10 cellular contexts compared by ENCODE assay signal in the genomic region with DNA sequence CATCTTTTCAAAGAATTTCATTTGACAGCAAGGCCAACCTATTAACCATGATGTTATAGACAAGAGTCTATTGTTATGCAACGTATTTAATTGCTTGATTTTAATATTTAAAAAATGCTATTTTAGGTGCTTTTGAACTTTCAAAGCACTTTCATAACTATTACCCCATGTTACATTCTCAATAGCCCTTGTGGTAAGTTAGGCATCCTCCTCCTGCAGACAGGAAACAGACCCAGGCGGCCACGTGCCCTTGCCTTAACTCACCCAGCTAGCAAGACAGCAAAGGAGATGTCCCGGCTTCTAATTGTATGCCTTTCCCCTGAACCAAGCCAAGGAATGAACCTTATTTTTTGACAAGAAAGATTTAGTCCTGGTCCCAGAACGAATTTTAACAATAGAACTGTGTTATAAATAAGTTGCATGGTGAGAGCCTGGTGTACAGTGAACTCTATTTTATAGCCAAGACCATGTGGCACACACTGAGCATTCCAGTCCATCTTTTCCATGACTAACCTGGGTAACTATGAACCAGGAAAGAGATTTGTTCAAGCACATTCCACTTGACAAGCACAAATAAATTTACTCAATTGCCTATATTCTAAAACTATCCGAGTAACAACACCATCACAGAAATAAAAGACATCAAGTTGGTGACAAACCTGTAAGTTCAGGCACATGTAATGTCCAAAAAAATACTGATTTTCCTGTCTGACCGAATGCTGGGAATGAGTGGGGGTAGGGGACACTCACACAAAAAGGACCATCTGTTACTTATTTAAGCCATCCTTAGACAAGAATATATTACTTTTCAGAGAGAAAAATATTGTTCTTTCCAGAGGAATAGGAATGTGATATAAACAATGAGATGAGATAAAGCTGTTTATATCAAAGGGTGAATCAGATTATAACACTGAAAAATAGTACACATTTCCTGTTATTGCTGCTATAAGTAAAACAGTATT.
DNase-seq lines count a peak whose midpoint lies in the region; ATAC-seq, FAIRE-seq and TF ChIP-seq lines count a peak whose summit lies in the region.
"Had no signal": no experiment of that assay in that cellular context is flagged by ENCODE, and none has a peak within 500 bp of the region (broad histone marks: within the 10 kb centered on the region; RNA-seq: fewer than 3 reads in every experiment).

No MANE protein-coding gene starts in this region.

- WGBS in smooth muscle cell (ENCODE audit: low lambda C conversion rate) = 48% methylated on average over 7 of the region's 7 CpGs

- H3K4me3 ChIP-seq in bronchial epithelial cell (ENCODE audit: low read depth, low read length) = no peak overlapping the region
- H3K4me3 ChIP-seq in smooth muscle cell = no peak overlapping the region

- no peak overlapping the region for H2AFZ ChIP-seq in smooth muscle cell (ENCODE audit: low read depth)

- no peak overlapping the region for H3K9ac ChIP-seq in smooth muscle cell (ENCODE audit: low read depth)

- H3K27me3 ChIP-seq in bronchial epithelial cell (ENCODE audit: control insufficient read depth, insufficient read depth, low read length) = no peaks in the 10 kb centered on the region
- H3K27me3 ChIP-seq in smooth muscle cell (ENCODE audit: low read depth) = no peaks in the 10 kb centered on the region

- H3K9me3 ChIP-seq in smooth muscle cell (replicated peaks; ENCODE audit: low read depth) = no peaks in the 10 kb centered on the region

- H3K79me2 ChIP-seq in smooth muscle cell (ENCODE audit: low read depth) = no peaks in the 10 kb centered on the region

- no peak for FAIRE-seq in bronchial epithelial cell (lab: Jason Lieb, UNC)

- H3F3A ChIP-seq in smooth muscle cell (ENCODE audit: low read depth) = peaks cover 35% of the 10 kb centered on the region

- H4K20me1 ChIP-seq in smooth muscle cell (ENCODE audit: low read depth) = no peaks in the 10 kb centered on the region

- H3K4me2 ChIP-seq in smooth muscle cell = peak overlapping the region; percentile 9

- H3K36me3 ChIP-seq in bronchial epithelial cell (ENCODE audit: control insufficient read depth, insufficient read depth, low read length) (no peaks in the 10 kb centered on the region), smooth muscle cell (ENCODE audit: low read depth) (no peaks in the 10 kb centered on the region)

- ATAC-seq in HG03175 (IDR thresholded peaks at IDR 0.05; ENCODE audit: unreplicated experiment) (peak; percentile 44), GM19035 (IDR thresholded peaks at IDR 0.05; ENCODE audit: unreplicated experiment) (no peak)

- peak; percentile 37 for DNase-seq in NOMO-1 treated with DMSO at 0.1 percent for 48 hours (lab: John Stamatoyannopoulos, UW; ENCODE audit: unreplicated experiment)
- no peak for DNase-seq in NOMO-1 treated with dmso at 0.1 percent for 144 hours (lab: John Stamatoyannopoulos, UW; ENCODE audit: unreplicated experiment)
- DNase-seq in bronchial epithelial cell (ENCODE audit: low read depth) = peak; percentile 61
- no peak for DNase-seq in smooth muscle cell (lab: John Stamatoyannopoulos, UW; ENCODE audit: unreplicated experiment)
- DNase-seq in activated CD4-positive, CD25-positive, alpha-beta regulatory T cell treated with anti-CD3 and anti-CD28 coated beads, Interleukin-2, amount 50 U/mL, for 72 hours = no peak
- no peak for DNase-seq in ecto neural progenitor cell (ENCODE audit: low spot score)
- DNase-seq: ACHN, T1000 had no signal

- H3K4me1 ChIP-seq in smooth muscle cell (ENCODE audit: low read depth) = peaks cover 24% of the 10 kb centered on the region

- no peak for TF ChIP-seq CTCF in bronchial epithelial cell (IDR thresholded peaks at IDR 0.05; ENCODE audit: insufficient read depth, low read length, severe bottlenecking)
- no peak for TF ChIP-seq CTCF in smooth muscle cell (IDR thresholded peaks at IDR 0.05; ENCODE audit: borderline replicate concordance, insufficient read depth, poor library complexity, severe bottlenecking)

- peak overlapping the region; percentile 64 for H3K27ac ChIP-seq in smooth muscle cell (ENCODE audit: low read depth)

Comparison
In these comparisons a context has a peak if more than half of its experiments do, and no peak if none do; other contexts are left out.
1. DNase-seq: peak in NOMO-1 treated with DMSO at 0.1 percent for 48 hours (single experiment) and bronchial epithelial cell (single experiment); none in NOMO-1 treated with dmso at 0.1 percent for 144 hours (single experiment), smooth muscle cell (single experiment), activated CD4-positive, CD25-positive, alpha-beta regulatory T cell treated with anti-CD3 and anti-CD28 coated beads, Interleukin-2, amount 50 U/mL, for 72 hours (single experiment) and ecto neural progenitor cell (single experiment).